In genomic region chr1:12161662-12162458, GRCh38 we compare ENCODE assay signal across 8 cellular contexts.
DNase-seq lines count a peak whose midpoint lies in the region; ATAC-seq lines count a peak whose summit lies in the region.

No MANE protein-coding gene starts in this region.

- no peaks in the 10 kb centered on the region for H3K36me3 ChIP-seq in duodenal mucosa (ENCODE audit: control insufficient read depth in 1 of 2, insufficient read depth in 2 of 2, low read length in 2 of 2)
- H3K36me3 ChIP-seq in mucosa of stomach (ENCODE audit: control insufficient read depth, insufficient read depth, low read length), result no peaks in the 10 kb centered on the region

- H3K4me3 ChIP-seq in duodenal mucosa (ENCODE audit: low read depth in 1 of 2, low read length in 2 of 2) (peak overlapping the region in 1 of 2 donors; percentile 46), mucosa of stomach (ENCODE audit: low read length) (no peak overlapping the region)

- ATAC-seq in GM21786 (IDR thresholded peaks at IDR 0.05; ENCODE audit: unreplicated experiment), result peak; percentile 66
- ATAC-seq in stimulated activated naive CD8-positive, alpha-beta T cell treated with anti-CD3 and anti-CD28 coated beads, Interleukin-15, Interleukin-2, amounts not matched to agents 100 U/mL and 50 U/mL, for 24 hours, result peak; percentile 90

- no peaks in the 10 kb centered on the region for H3K9me3 ChIP-seq in duodenal mucosa (ENCODE audit: control insufficient read depth in 1 of 2, low read length in 2 of 2)
- no peaks in the 10 kb centered on the region for H3K9me3 ChIP-seq in mucosa of stomach (ENCODE audit: control insufficient read depth, low read length)

- peak; percentile 91 for DNase-seq in GF-D8 (lab: John Stamatoyannopoulos, UW)
- peak; percentile 93 to 95 for DNase-seq in Kasumi-1 (lab: John Stamatoyannopoulos, UW)
- DNase-seq in activated CD4-positive, alpha-beta T cell treated with anti-CD3 and anti-CD28 coated beads for 48 hours, result peak; percentile 86
- DNase-seq in stimulated activated naive CD8-positive, alpha-beta T cell treated with anti-CD3 and anti-CD28 coated beads, Interleukin-15, Interleukin-2, amounts not matched to agents 100 U/mL and 50 U/mL, for 24 hours, result peak; percentile 82
- DNase-seq in NCI-H510A (lab: John Stamatoyannopoulos, UW), result no peak

- H3K27me3 ChIP-seq in duodenal mucosa (ENCODE audit: control insufficient read depth in 1 of 2, insufficient read depth in 2 of 2, low read length in 2 of 2) (no peaks in the 10 kb centered on the region), mucosa of stomach (ENCODE audit: control insufficient read depth, insufficient read depth, low read length) (no peaks in the 10 kb centered on the region)

- H3K4me1 ChIP-seq in duodenal mucosa (ENCODE audit: control insufficient read depth in 1 of 2, insufficient read depth in 2 of 2, low read length in 2 of 2), result peaks cover 26 to 40% of the 10 kb centered on the region in 2 donors
- H3K4me1 ChIP-seq in mucosa of stomach (ENCODE audit: control insufficient read depth, insufficient read depth, low read length), result peaks cover 53% of the 10 kb centered on the region

- peak overlapping the region; percentile 33 to 47 for H3K9ac ChIP-seq in duodenal mucosa (ENCODE audit: low read depth in 1 of 2, low read length in 2 of 2)
- H3K9ac ChIP-seq in mucosa of stomach (ENCODE audit: low read length), result peak overlapping the region; percentile 42

- peak overlapping the region; percentile 44 for H3K27ac ChIP-seq in duodenal mucosa (ENCODE audit: low read depth, low read length)
